In the genomic region with DNA sequence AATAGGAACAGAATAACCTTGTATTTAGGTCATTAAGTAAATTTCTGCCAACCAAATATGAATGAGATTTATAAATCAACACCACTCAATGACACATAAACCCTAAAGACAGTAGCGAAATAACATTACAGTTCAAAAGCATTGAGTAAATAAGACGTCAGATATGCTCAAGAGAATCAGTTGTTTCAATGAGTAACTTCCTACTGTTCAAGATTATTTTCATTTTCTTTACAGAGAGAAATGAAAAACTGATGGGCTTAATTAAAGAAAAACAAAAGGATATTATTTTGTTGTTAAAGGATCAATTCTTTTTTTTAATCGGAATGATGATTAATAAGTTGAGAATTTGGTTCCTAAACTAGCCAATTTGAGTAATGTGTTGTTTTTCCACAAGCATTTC, we compare ENCODE assay signal across 29 cellular contexts.
DNase-seq lines count a peak whose midpoint lies in the region; FAIRE-seq and TF ChIP-seq lines count a peak whose summit lies in the region.
"Had no signal": no experiment of that assay in that cellular context is flagged by ENCODE, and none has a peak within 500 bp of the region (broad histone marks: within the 10 kb centered on the region; RNA-seq: fewer than 3 reads in every experiment).

No MANE protein-coding gene starts in this region.

- no peak overlapping the region for H3K9ac ChIP-seq in endodermal cell (ENCODE audit: extremely low read depth, low read length, poor library complexity, severe bottlenecking)
- H3K9ac ChIP-seq: SK-N-SH had no signal

- WGBS in endodermal cell (ENCODE audit: insufficient coverage in 1 of 2, insufficient read length in 1 of 2), 2 experiments, result 85 to 100% methylated on average over 3 of the region's 3 CpGs

- H3K4me3 Mint-ChIP-seq in endodermal cell, result no peak overlapping the region
- H3K4me3 Mint-ChIP-seq: CD4-positive, CD25-positive, alpha-beta regulatory T cell; mesothelial cell of epicardium; naive B cell; T-helper 1 cell treated with Interleukin-12 subunit alpha and Interleukin-12 subunit beta and Interleukin-4 antibody, amounts not matched to agents 30 μg/mL and 1 μg/mL, for 36 hours had no signal

- peaks cover 17% of the 10 kb centered on the region for H3K4me1 Mint-ChIP-seq in endodermal cell
- H3K4me1 Mint-ChIP-seq: brain; CD4-positive, CD25-positive, alpha-beta regulatory T cell; naive B cell had no signal

- H3K27me3 Mint-ChIP-seq in endodermal cell (ENCODE audit: insufficient read depth), result peaks cover 7% of the 10 kb centered on the region

- no peak overlapping the region for H3K4me3 ChIP-seq in fibroblast of the aortic adventitia (ENCODE audit: low read depth, low read length)
- H3K4me3 ChIP-seq in endodermal cell (ENCODE audit: low read length), result no peak overlapping the region
- H3K4me3 ChIP-seq: dorsolateral prefrontal cortex, skin epidermis, suprapubic skin had no signal

- no peaks in the 10 kb centered on the region for H3K36me3 Mint-ChIP-seq in endodermal cell (ENCODE audit: low read depth)
- H3K36me3 Mint-ChIP-seq: brain; CD4-positive, CD25-positive, alpha-beta regulatory T cell; mesothelial cell of epicardium; naive B cell had no signal

- H3K36me3 ChIP-seq in endodermal cell (ENCODE audit: control insufficient read depth, insufficient read depth, low read length), result no peaks in the 10 kb centered on the region
- H3K36me3 ChIP-seq: neutrophil, suprapubic skin had no signal

- H3K9me3 Mint-ChIP-seq in endodermal cell, result no peaks in the 10 kb centered on the region
- H3K9me3 Mint-ChIP-seq: brain; CD4-positive, CD25-positive, alpha-beta regulatory T cell; mesothelial cell of epicardium; T-helper 1 cell treated with Interleukin-12 subunit alpha and Interleukin-12 subunit beta and Interleukin-4 antibody, amounts not matched to agents 30 μg/mL and 1 μg/mL, for 36 hours had no signal

- FAIRE-seq in G401.6 (lab: Jason Lieb, UNC), result peak; percentile 90
- FAIRE-seq: kidney, TTC549 had no signal

- no peaks in the 10 kb centered on the region for H3K27me3 ChIP-seq in endodermal cell (ENCODE audit: control insufficient read depth, insufficient read depth, low read length, poor library complexity, severe bottlenecking)
- H3K27me3 ChIP-seq: suprapubic skin had no signal

- H3K27ac ChIP-seq in endodermal cell (ENCODE audit: low read depth, low read length), result no peak overlapping the region
- H3K27ac ChIP-seq: dorsolateral prefrontal cortex, neutrophil had no signal

- DNase-seq in amniotic epithelial cell (ENCODE audit: low read depth), result peak; percentile 36
- DNase-seq in fibroblast of the aortic adventitia (ENCODE audit: low read depth), result peak; percentile 46
- peak; percentile 20 for DNase-seq in pulmonary artery endothelial cell (ENCODE audit: low read depth, low spot score)
- no peak for DNase-seq in AML-193 (lab: John Stamatoyannopoulos, UW)
- DNase-seq in iPS-NIHi11 (ENCODE audit: low spot score), result no peak
- DNase-seq in endodermal cell, result no peak
- no peak for DNase-seq in activated gamma-delta T cell treated with Interleukin-2 at 50 U/mL for 16 hours
- DNase-seq: activated CD4-positive, alpha-beta T cell treated with anti-CD3 and anti-CD28 coated beads, Interleukin-2, amount 50 U/mL, for 48 hours; activated naive CD4-positive, alpha-beta T cell treated with Interleukin-2 at 50 U/mL for 16 hours; Calu3; CD4-positive, CD25-positive, alpha-beta regulatory T cell; DMS79; dorsolateral prefrontal cortex; GDM1; kidney; naive B cell; NCI-H1092 treated with DMSO at 0.1 percent for 48 hours; NCI-H1930; NCI-H510A treated with DMSO at 0.1 percent for 48 hours; SK-N-SH; stimulated activated naive CD4-positive, alpha-beta T cell had no signal

- H3K27ac Mint-ChIP-seq in endodermal cell, result no peak overlapping the region
- H3K27ac Mint-ChIP-seq: brain; mesothelial cell of epicardium; naive B cell; T-helper 1 cell treated with Interleukin-12 subunit alpha and Interleukin-12 subunit beta and Interleukin-4 antibody, amounts not matched to agents 30 μg/mL and 1 μg/mL, for 36 hours had no signal

- TF ChIP-seq CTCF in fibroblast of the aortic adventitia (IDR thresholded peaks at IDR 0.05; ENCODE audit: insufficient read depth, low read length) (no peak), endodermal cell (conservative IDR thresholded peaks at IDR 0.05) (no peak)

- H3K9me3 ChIP-seq in endodermal cell (ENCODE audit: control insufficient read depth, low read length), result no peaks in the 10 kb centered on the region
- H3K9me3 ChIP-seq: neutrophil, SK-N-SH, suprapubic skin had no signal

- no peaks in the 10 kb centered on the region for H3K4me1 ChIP-seq in endodermal cell (ENCODE audit: control insufficient read depth, insufficient read depth, low read length)

Comparison
In these comparisons a context has a peak if more than half of its experiments do, and no peak if none do; other contexts are left out.
1. DNase-seq: peak in amniotic epithelial cell (single experiment), fibroblast of the aortic adventitia (single experiment) and pulmonary artery endothelial cell (single experiment); none in AML-193 (0 of 2), iPS-NIHi11 (single experiment), endodermal cell (single experiment) and activated gamma-delta T cell treated with Interleukin-2 at 50 U/mL for 16 hours (single experiment).